1 cellular context compared by ENCODE assay signal in genomic region chr2:3302751-3303582, GRCh38.
TF ChIP-seq lines count a peak whose summit lies in the region.

No MANE protein-coding gene starts in this region.

TF ChIP-seq in GM23338, 12 proteins besides CTCF, POLR2A, EP300 and RAD21 (continued from another document):
- TF ChIP-seq, protein P1, sequence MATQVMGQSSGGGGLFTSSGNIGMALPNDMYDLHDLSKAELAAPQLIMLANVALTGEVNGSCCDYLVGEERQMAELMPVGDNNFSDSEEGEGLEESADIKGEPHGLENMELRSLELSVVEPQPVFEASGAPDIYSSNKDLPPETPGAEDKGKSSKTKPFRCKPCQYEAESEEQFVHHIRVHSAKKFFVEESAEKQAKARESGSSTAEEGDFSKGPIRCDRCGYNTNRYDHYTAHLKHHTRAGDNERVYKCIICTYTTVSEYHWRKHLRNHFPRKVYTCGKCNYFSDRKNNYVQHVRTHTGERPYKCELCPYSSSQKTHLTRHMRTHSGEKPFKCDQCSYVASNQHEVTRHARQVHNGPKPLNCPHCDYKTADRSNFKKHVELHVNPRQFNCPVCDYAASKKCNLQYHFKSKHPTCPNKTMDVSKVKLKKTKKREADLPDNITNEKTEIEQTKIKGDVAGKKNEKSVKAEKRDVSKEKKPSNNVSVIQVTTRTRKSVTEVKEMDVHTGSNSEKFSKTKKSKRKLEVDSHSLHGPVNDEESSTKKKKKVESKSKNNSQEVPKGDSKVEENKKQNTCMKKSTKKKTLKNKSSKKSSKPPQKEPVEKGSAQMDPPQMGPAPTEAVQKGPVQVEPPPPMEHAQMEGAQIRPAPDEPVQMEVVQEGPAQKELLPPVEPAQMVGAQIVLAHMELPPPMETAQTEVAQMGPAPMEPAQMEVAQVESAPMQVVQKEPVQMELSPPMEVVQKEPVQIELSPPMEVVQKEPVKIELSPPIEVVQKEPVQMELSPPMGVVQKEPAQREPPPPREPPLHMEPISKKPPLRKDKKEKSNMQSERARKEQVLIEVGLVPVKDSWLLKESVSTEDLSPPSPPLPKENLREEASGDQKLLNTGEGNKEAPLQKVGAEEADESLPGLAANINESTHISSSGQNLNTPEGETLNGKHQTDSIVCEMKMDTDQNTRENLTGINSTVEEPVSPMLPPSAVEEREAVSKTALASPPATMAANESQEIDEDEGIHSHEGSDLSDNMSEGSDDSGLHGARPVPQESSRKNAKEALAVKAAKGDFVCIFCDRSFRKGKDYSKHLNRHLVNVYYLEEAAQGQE (IDR thresholded peaks at IDR 0.05; ENCODE audit: unreplicated experiment), result no peak
- TF ChIP-seq NANOG (IDR thresholded peaks at IDR 0.05; ENCODE audit: borderline replicate concordance), result no peak
